8 cellular contexts compared by ENCODE assay signal in the genomic region with DNA sequence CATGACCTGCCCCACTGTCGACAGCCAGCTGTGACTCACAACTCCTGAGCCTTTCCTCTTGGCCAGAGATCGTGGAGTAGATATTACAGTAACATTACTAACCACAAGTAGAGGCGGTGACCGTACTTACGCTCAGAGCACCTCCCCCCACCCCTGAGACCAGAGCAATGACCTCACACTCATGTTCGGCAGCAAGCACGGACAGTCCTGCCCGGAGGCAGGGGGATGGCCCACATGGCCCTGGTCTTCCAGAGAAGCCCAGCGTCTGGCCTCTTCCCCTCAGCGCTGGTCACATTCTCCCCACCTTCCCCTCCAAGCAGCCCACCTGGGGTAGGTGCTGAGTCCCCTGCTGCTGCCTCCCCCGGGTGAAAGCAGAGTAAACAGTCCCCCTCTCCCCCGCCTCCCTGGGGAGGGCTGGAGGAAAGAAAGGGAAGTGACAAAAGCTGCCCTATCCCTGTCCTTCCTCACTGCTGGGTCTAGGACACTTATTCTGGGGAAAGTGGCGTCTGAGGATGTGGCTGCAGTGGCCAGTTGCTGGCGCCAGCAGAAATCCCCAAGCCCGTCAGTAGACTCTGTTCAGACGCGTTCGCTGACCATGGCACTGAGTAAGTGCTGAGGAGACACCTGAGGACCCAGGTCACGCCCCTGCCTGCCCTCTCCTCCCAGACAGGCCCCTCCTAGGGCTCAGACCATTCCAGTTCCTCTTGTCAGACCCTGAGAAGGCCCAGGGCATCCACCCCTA.
DNase-seq lines count a peak whose midpoint lies in the region; ATAC-seq, FAIRE-seq and TF ChIP-seq lines count a peak whose summit lies in the region.

No MANE protein-coding gene starts in this region.

- peak; percentile 87 for FAIRE-seq in GM12892 (lab: Jason Lieb, UNC)

- H3K4me1 ChIP-seq in spleen: peaks cover 9 to 64% (median 27%) of the 10 kb centered on the region in 6 donors
- peaks cover 5% of the 10 kb centered on the region for H3K4me1 ChIP-seq in CD4-positive, alpha-beta memory T cell (ENCODE audit: insufficient read depth, low read length)

- WGBS in spleen, 5 donors: 12 to 20% (median 19%) methylated on average over 10 to 19 of the region's 19 CpGs

- no peak overlapping the region for H3K27ac Mint-ChIP-seq in activated naive CD8-positive, alpha-beta T cell treated with anti-CD3 and anti-CD28 coated beads for 36 hours
- H3K27ac Mint-ChIP-seq in CD4-positive, alpha-beta memory T cell: no peak overlapping the region

- TF ChIP-seq POLR2A in GM12892 (IDR thresholded peaks at IDR 0.05; ENCODE audit: low read depth, low read length): no peak
- TF ChIP-seq POLR2A in spleen (IDR thresholded peaks at IDR 0.05): no peak

- H3K36me3 Mint-ChIP-seq in activated naive CD8-positive, alpha-beta T cell treated with anti-CD3 and anti-CD28 coated beads for 36 hours: peaks cover 3% of the 10 kb centered on the region
- no peaks in the 10 kb centered on the region for H3K36me3 Mint-ChIP-seq in CD4-positive, alpha-beta memory T cell

- peak; percentile 70 for ATAC-seq in HG02938 (IDR thresholded peaks at IDR 0.05; ENCODE audit: unreplicated experiment)
- peak; percentile 68 for ATAC-seq in left ventricle myocardium superior

- H3K36me3 ChIP-seq in spleen: no peaks in the 10 kb centered on the region
- no peaks in the 10 kb centered on the region for H3K36me3 ChIP-seq in CD4-positive, alpha-beta memory T cell (ENCODE audit: insufficient read depth, low read length)

- intact Hi-C loops in left ventricle myocardium superior (cut with micrococcal nuclease) (no loop called here), spleen (cut with DNase I; ENCODE audit: low total_unique reads) (no loop called here)
- intact Hi-C loops in CD4-positive, alpha-beta memory T cell (cut with micrococcal nuclease): no loop called here

- H3K9me3 ChIP-seq in spleen: peaks cover 0 to 9% (median 0%) of the 10 kb centered on the region in 8 donors
- no peaks in the 10 kb centered on the region for H3K9me3 ChIP-seq in CD4-positive, alpha-beta memory T cell (ENCODE audit: control insufficient read depth in 1 of 2, low read length in 2 of 2)

- CTCF ChIA-PET in CD4-positive, alpha-beta memory T cell (lab: Charles Lee; ENCODE audit: partially characterized antibody): interaction anchor here (1.4 kb wide), 1 partner anchor 32 kb away, joined by 3 read pairs; no protein-coding TSS in a partner anchor

- peaks cover 0 to 7% (median 0%) of the 10 kb centered on the region in 7 donors for H3K27me3 ChIP-seq in spleen (replicated peaks in 1 of 7)
- H3K27me3 ChIP-seq in CD4-positive, alpha-beta memory T cell (ENCODE audit: insufficient read depth, low read length): no peaks in the 10 kb centered on the region

- peak overlapping the region in 1 of 8 donors; percentile 28 for H3K4me3 ChIP-seq in spleen
- H3K4me3 ChIP-seq in CD4-positive, alpha-beta memory T cell (ENCODE audit: low read length in 2 of 2): no peak overlapping the region

- no peak for TF ChIP-seq CTCF in spleen (IDR thresholded peaks at IDR 0.05 in 8 of 11, conservative IDR thresholded peaks at IDR 0.05 in 3 of 11)

- H3K4me3 Mint-ChIP-seq in activated naive CD8-positive, alpha-beta T cell treated with anti-CD3 and anti-CD28 coated beads for 36 hours: no peak overlapping the region
- H3K4me3 Mint-ChIP-seq in CD4-positive, alpha-beta memory T cell: no peak overlapping the region

- no peaks in the 10 kb centered on the region for H3K9me3 Mint-ChIP-seq in activated naive CD8-positive, alpha-beta T cell treated with anti-CD3 and anti-CD28 coated beads for 36 hours
- H3K9me3 Mint-ChIP-seq in CD4-positive, alpha-beta memory T cell: peaks cover 0 to 12% (median 6%) of the 10 kb centered on the region in 8 donors

- POLR2A ChIA-PET in CD4-positive, alpha-beta memory T cell (lab: Charles Lee; ENCODE audit: partially characterized antibody): no interaction called here

- H3K27me3 Mint-ChIP-seq in activated naive CD8-positive, alpha-beta T cell treated with anti-CD3 and anti-CD28 coated beads for 36 hours: peaks cover 29% of the 10 kb centered on the region
- peaks cover 4 to 7% of the 10 kb centered on the region in 2 donors for H3K27me3 Mint-ChIP-seq in CD4-positive, alpha-beta memory T cell

- peak; percentile 69 for DNase-seq in GM12892 (ENCODE audit: insufficient read length)
- peak; percentile 24 for DNase-seq in activated naive CD8-positive, alpha-beta T cell treated with anti-CD3 and anti-CD28 coated beads for 36 hours
- peak; percentile 77 for DNase-seq in left ventricle myocardium superior
- DNase-seq in spleen: peak; percentile 85
- DNase-seq in DMS 273 treated with DMSO at 0.1 percent for 48 hours (lab: John Stamatoyannopoulos, UW): no peak
- DNase-seq in DMS114 treated with DMSO at 0.1 percent for 48 hours (lab: John Stamatoyannopoulos, UW; ENCODE audit: unreplicated experiment): no peak
- DNase-seq in CD4-positive, alpha-beta memory T cell: no peak

- peak overlapping the region; percentile 55 to 92 (median 78) for H3K27ac ChIP-seq in spleen
- H3K27ac ChIP-seq in CD4-positive, alpha-beta memory T cell (ENCODE audit: low read depth, low read length): no peak overlapping the region

- peaks cover 6% of the 10 kb centered on the region for H3K4me1 Mint-ChIP-seq in activated naive CD8-positive, alpha-beta T cell treated with anti-CD3 and anti-CD28 coated beads for 36 hours
- H3K4me1 Mint-ChIP-seq in CD4-positive, alpha-beta memory T cell: peaks cover 0 to 4% (median 0%) of the 10 kb centered on the region in 4 donors

Comparison
In these comparisons a context has a peak if more than half of its experiments do, and no peak if none do; other contexts are left out.
1. DNase-seq: peak in GM12892 (single experiment), activated naive CD8-positive, alpha-beta T cell treated with anti-CD3 and anti-CD28 coated beads for 36 hours (single experiment), left ventricle myocardium superior (single experiment) and spleen (single experiment); none in DMS 273 treated with DMSO at 0.1 percent for 48 hours (single experiment), DMS114 treated with DMSO at 0.1 percent for 48 hours (single experiment) and CD4-positive, alpha-beta memory T cell (0 of 5).